10 cellular contexts compared by ENCODE assay signal in the genomic region with DNA sequence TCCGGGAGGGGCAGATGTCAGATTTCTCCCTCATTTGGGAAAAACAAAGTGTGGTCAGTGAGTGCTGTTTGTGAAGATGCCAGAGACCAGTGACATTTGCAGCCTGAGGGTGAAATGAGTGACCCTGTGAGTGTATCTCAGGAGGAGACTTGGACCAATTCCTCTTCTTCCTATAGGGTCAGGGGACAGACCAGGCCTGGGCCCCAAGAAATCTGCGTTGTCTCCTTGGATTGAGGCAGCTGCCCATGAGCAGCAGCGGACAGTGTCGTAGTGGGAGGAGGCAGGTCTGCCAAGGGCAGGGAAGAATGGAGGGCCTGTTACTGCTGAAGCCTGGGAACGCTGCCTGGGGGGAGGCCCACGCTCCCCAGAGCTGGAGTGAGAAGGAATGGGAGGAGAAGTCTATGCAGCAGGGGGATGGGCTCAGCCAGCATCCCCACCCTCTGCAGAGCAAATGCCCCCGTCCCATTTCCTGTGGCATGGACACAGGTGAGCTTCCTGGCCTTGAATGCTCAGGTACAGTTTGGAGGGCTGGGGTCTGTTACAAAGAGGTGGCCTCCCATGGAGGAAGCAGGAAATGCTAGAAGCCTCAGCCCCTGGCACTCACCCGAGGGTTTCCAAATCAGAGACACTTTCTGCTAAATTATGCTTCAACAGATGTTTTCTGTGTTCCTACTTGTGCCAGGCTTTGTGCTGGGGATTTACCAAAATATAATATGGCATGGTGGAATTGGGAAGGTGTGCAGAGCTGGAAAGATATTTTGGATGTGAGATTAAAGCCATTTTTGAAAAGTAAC. TPM values are rescaled to one million over a fixed set of nuclear protein-coding genes. Genes with fewer than 3 reads are reported as not detected.
DNase-seq lines count a peak whose midpoint lies in the region; ATAC-seq and TF ChIP-seq lines count a peak whose summit lies in the region.
"Had no signal": no experiment of that assay in that cellular context is flagged by ENCODE, and none has a peak within 500 bp of the region (broad histone marks: within the 10 kb centered on the region; RNA-seq: fewer than 3 reads in every experiment).

No MANE protein-coding gene starts in this region.

- H3K27me3 ChIP-seq in heart left ventricle (no peaks in the 10 kb centered on the region), neural progenitor cell (no peaks in the 10 kb centered on the region), tibial artery (no peaks in the 10 kb centered on the region), mesendoderm (ENCODE audit: insufficient read depth, low read length, poor library complexity) (no peaks in the 10 kb centered on the region)
- H3K27me3 ChIP-seq in effector memory CD4-positive, alpha-beta T cell (replicated peaks; ENCODE audit: control insufficient read depth, insufficient read depth, low read length, poor library complexity, severe bottlenecking), result no peaks in the 10 kb centered on the region

- H4K5ac ChIP-seq in mesendoderm (ENCODE audit: low read length), result no peak overlapping the region

- H2BK5ac ChIP-seq in mesendoderm (ENCODE audit: low read length), result no peak overlapping the region

- ATAC-seq in heart left ventricle, result peak; percentile 5 to 64 (median 60)
- ATAC-seq in GM18502 (IDR thresholded peaks at IDR 0.05; ENCODE audit: poor library complexity, unreplicated experiment), result no peak

- H3K4me1 Mint-ChIP-seq in neural progenitor cell, result peaks cover 12% of the 10 kb centered on the region

- no peak overlapping the region for H2BK120ac ChIP-seq in mesendoderm (ENCODE audit: low read depth, low read length)

- peaks cover 0 to 70% (median 30%) of the 10 kb centered on the region in 12 donors for H3K4me1 ChIP-seq in heart left ventricle
- H3K4me1 ChIP-seq in neural progenitor cell, result peaks cover 6% of the 10 kb centered on the region
- H3K4me1 ChIP-seq in tibial artery, result peaks cover 0 to 100% (median 73%) of the 10 kb centered on the region in 4 donors
- no peaks in the 10 kb centered on the region for H3K4me1 ChIP-seq in effector memory CD4-positive, alpha-beta T cell (ENCODE audit: control insufficient read depth, insufficient read depth, low read length, poor library complexity, severe bottlenecking)
- peaks cover 4% of the 10 kb centered on the region for H3K4me1 ChIP-seq in mesendoderm (ENCODE audit: control insufficient read depth, low read depth, low read length)

- no peaks in the 10 kb centered on the region for H3K36me3 Mint-ChIP-seq in neural progenitor cell

- TF ChIP-seq CTCF in heart left ventricle (IDR thresholded peaks at IDR 0.05) (no peak), neural progenitor cell (IDR thresholded peaks at IDR 0.05) (no peak), tibial artery (IDR thresholded peaks at IDR 0.05) (no peak)

- no peak overlapping the region for H2AFZ ChIP-seq in neural progenitor cell (replicated peaks)

- H3K4me3 Mint-ChIP-seq in neural progenitor cell, result no peak overlapping the region

- H3K23ac ChIP-seq in mesendoderm (ENCODE audit: low read length), result no peak overlapping the region

- no peaks in the 10 kb centered on the region for H3K9me3 ChIP-seq in heart left ventricle
- H3K9me3 ChIP-seq in neural progenitor cell (ENCODE audit: low read depth), result no peaks in the 10 kb centered on the region
- H3K9me3 ChIP-seq in tibial artery, result no peaks in the 10 kb centered on the region
- no peaks in the 10 kb centered on the region for H3K9me3 ChIP-seq in effector memory CD4-positive, alpha-beta T cell (ENCODE audit: control insufficient read depth, low read length)

- no peak overlapping the region for H3K4ac ChIP-seq in mesendoderm (ENCODE audit: low read depth, low read length)

- peak in 4 of 5 donors; percentile 60 to 74 (median 63) for DNase-seq in heart left ventricle
- no peak for DNase-seq in neural progenitor cell (ENCODE audit: low spot score)
- peak in 1 of 2 donors; percentile 39 for DNase-seq in tibial artery
- DNase-seq in effector memory CD4-positive, alpha-beta T cell, result no peak
- no peak for DNase-seq in mesendoderm
- no peak for DNase-seq in HEK293T (ENCODE audit: extremely low spot score)
- DNase-seq: NCI-H1930 had no signal

- peaks cover 6% of the 10 kb centered on the region for H3K27me3 Mint-ChIP-seq in neural progenitor cell (ENCODE audit: insufficient read depth, low read depth)

- CTCF ChIA-PET in HEK293T (lab: Yijun Ruan, JAX), result no interaction called here

- H3K4me2 ChIP-seq in neural progenitor cell (no peak overlapping the region), mesendoderm (ENCODE audit: low read length) (no peak overlapping the region)

- no peak overlapping the region for H3K18ac ChIP-seq in mesendoderm (ENCODE audit: low read length)

- TF ChIP-seq POLR2A in heart left ventricle (IDR thresholded peaks at IDR 0.05), result no peak

- WGBS in heart left ventricle, 4 donors, result 50 to 66% (median 60%) methylated on average over 8 of the region's 8 CpGs
- WGBS in mesendoderm (ENCODE audit: extremely low coverage, insufficient coverage, low lambda C conversion rate), result no CpG with 5 or more reads among the region's 8 CpGs

- H3K56ac ChIP-seq in mesendoderm (ENCODE audit: low read length), result no peak overlapping the region

- H3K36me3 ChIP-seq in heart left ventricle, result no peaks in the 10 kb centered on the region
- H3K36me3 ChIP-seq in neural progenitor cell, result no peaks in the 10 kb centered on the region
- H3K36me3 ChIP-seq in tibial artery, result no peaks in the 10 kb centered on the region
- no peaks in the 10 kb centered on the region for H3K36me3 ChIP-seq in effector memory CD4-positive, alpha-beta T cell (ENCODE audit: control insufficient read depth, insufficient read depth, low read length)
- no peaks in the 10 kb centered on the region for H3K36me3 ChIP-seq in mesendoderm (ENCODE audit: control insufficient read depth, insufficient read depth, low read length)

- H3K27ac ChIP-seq in angular gyrus (ENCODE audit: low read depth, low read length) (peak overlapping the region; percentile 89), heart left ventricle (peak overlapping the region; percentile 47 to 83 (median 76)), neural progenitor cell (no peak overlapping the region), tibial artery (peak overlapping the region; percentile 72 to 80), mesendoderm (ENCODE audit: low read depth, low read length) (no peak overlapping the region)
- H3K27ac ChIP-seq in effector memory CD4-positive, alpha-beta T cell (ENCODE audit: insufficient read depth, low read length, poor library complexity, severe bottlenecking), result no peak overlapping the region

- no peaks in the 10 kb centered on the region for H3K79me1 ChIP-seq in mesendoderm (ENCODE audit: low read length)

- peak overlapping the region in 10 of 12 donors; percentile 0 to 46 (median 41) for H3K4me3 ChIP-seq in heart left ventricle
- no peak overlapping the region for H3K4me3 ChIP-seq in neural progenitor cell
- peak overlapping the region; percentile 0 to 37 for H3K4me3 ChIP-seq in tibial artery
- H3K4me3 ChIP-seq in effector memory CD4-positive, alpha-beta T cell (ENCODE audit: insufficient read depth, low read depth, low read length, poor library complexity, severe bottlenecking), result no peak overlapping the region
- H3K4me3 ChIP-seq in mesendoderm (ENCODE audit: low read length), result no peak overlapping the region

- H3K79me2 ChIP-seq in neural progenitor cell (ENCODE audit: low read depth) (no peaks in the 10 kb centered on the region), mesendoderm (ENCODE audit: control insufficient read depth, insufficient read depth, low read length) (no peaks in the 10 kb centered on the region)

- H3K9me3 Mint-ChIP-seq in neural progenitor cell, result no peaks in the 10 kb centered on the region
- H3K9me3 Mint-ChIP-seq: activated T-helper 2 cell treated with anti-CD3 and anti-CD28 coated beads, Interferon-gamma antibody, Interleukin-2, Interleukin-4, amounts not matched to agents 10 μg/mL and 5 μg/mL and 100 μg/mL, durations not matched to agents 14 hours and 24 hours and 36 hours had no signal

- POLR2A ChIA-PET in HEK293T (lab: Yijun Ruan, JAX), result no interaction called here

- intact Hi-C loops in heart left ventricle (cut with DNase I), result loop anchor here in 1 of 10 donors (5.0 kb wide), 1 partner anchor 40 kb away; no protein-coding TSS in a partner anchor
- intact Hi-C loops in tibial artery (cut with DNase I; ENCODE audit: low total_unique reads), result no loop called here

- peak overlapping the region; percentile 82 for H3K27ac Mint-ChIP-seq in neural progenitor cell
- H3K27ac Mint-ChIP-seq: activated T-helper 2 cell treated with anti-CD3 and anti-CD28 coated beads, Interferon-gamma antibody, Interleukin-2, Interleukin-4, amounts not matched to agents 10 μg/mL and 5 μg/mL and 100 μg/mL, durations not matched to agents 14 hours and 24 hours and 36 hours had no signal

- H3K9ac ChIP-seq in neural progenitor cell (no peak overlapping the region), mesendoderm (ENCODE audit: low read length) (no peak overlapping the region)

- no peak overlapping the region for H4K8ac ChIP-seq in mesendoderm (ENCODE audit: low read depth, low read length)

- no peaks in the 10 kb centered on the region for H3F3A ChIP-seq in neural progenitor cell (ENCODE audit: low read depth)

- no peak overlapping the region for H2BK15ac ChIP-seq in mesendoderm (replicated peaks; ENCODE audit: low read depth)

- no peak overlapping the region for H2AK5ac ChIP-seq in mesendoderm (ENCODE audit: low read length)

- no peaks in the 10 kb centered on the region for H4K20me1 ChIP-seq in neural progenitor cell (ENCODE audit: low read depth)

TF ChIP-seq in HEK293T, 16 proteins besides CTCF, POLR2A, EP300 and RAD21:
- TF ChIP-seq SP1 (IDR thresholded peaks at IDR 0.05) (no peak), LEF1 (IDR thresholded peaks at IDR 0.05; ENCODE audit: borderline replicate concordance) (no peak), ZNF384 (IDR thresholded peaks at IDR 0.05) (no peak)

RNA-seq across cellular contexts. Expression of gene DAAM2, which starts 29.8 kb away (rescaled TPM):
- total RNA-seq in heart left ventricle (10 to 100 TPM; 11.5 to 20.9 (median 13.6) TPM), neural progenitor cell (ENCODE audit: low replicate concordance) (2.1 and 3.2 TPM in 2 replicates)
- 10 to 100 TPM in 1 of 2 donors, 1 to 10 TPM in 1; 6.4 to 13.5 TPM for polyA plus RNA-seq in heart left ventricle
- polyA plus RNA-seq in mesendoderm (2013, experiment 1 of 2), result 1.7 TPM
- polyA plus RNA-seq in mesendoderm (2013, experiment 2 of 2), result 1.9 TPM
- total RNA-seq: activated T-helper 2 cell treated with anti-CD3 and anti-CD28 coated beads, Interferon-gamma antibody, Interleukin-2, Interleukin-4, amounts not matched to agents 10 μg/mL and 5 μg/mL and 100 μg/mL, durations not matched to agents 14 hours and 24 hours and 36 hours had no signal

Comparison
In these comparisons a context has a peak if more than half of its experiments do, and no peak if none do; other contexts are left out.
1. H3K27ac ChIP-seq: peak in angular gyrus (single experiment), heart left ventricle (12 of 12) and tibial artery (2 of 2); none in neural progenitor cell (single experiment), effector memory CD4-positive, alpha-beta T cell (single experiment) and mesendoderm (single experiment).
2. DNase-seq: peak in heart left ventricle (4 of 5); none in neural progenitor cell (single experiment), effector memory CD4-positive, alpha-beta T cell (0 of 3), mesendoderm (single experiment) and HEK293T (single experiment).
3. H3K4me3 ChIP-seq: peak in heart left ventricle (10 of 12) and tibial artery (2 of 2); none in neural progenitor cell (single experiment), effector memory CD4-positive, alpha-beta T cell (single experiment) and mesendoderm (single experiment).